ENCODE assay signal across 8 cellular contexts in genomic region chr2:24382363-24383021, GRCh38. TPM values are rescaled to one million over a fixed set of nuclear protein-coding genes. Genes with fewer than 3 reads are reported as not detected.
A peak's percentile ranks its signal among the peaks of the same experiment; 100 is the strongest.
DNase-seq lines count a peak whose midpoint lies in the region; ATAC-seq, FAIRE-seq and TF ChIP-seq lines count a peak whose summit lies in the region.

No MANE protein-coding gene starts in this region.

- no peaks in the 10 kb centered on the region for H3K9me3 Mint-ChIP-seq in Caco-2 (ENCODE audit: unreplicated experiment)

- peak; percentile 73 to 82 for ATAC-seq in activated CD4-positive, CD25-positive, alpha-beta regulatory T cell treated with anti-CD3 and anti-CD28 coated beads, Interleukin-2, amount 50 U/mL, for 24 hours
- ATAC-seq in HepG2 (peak; percentile 84), GM18517 (IDR thresholded peaks at IDR 0.05; ENCODE audit: unreplicated experiment) (no peak)

- H3K27me3 ChIP-seq in Caco-2 (replicated peaks; ENCODE audit: control insufficient read depth, insufficient read depth, low read length) (no peaks in the 10 kb centered on the region), HepG2 (ENCODE audit: control insufficient read depth in 1 of 2, insufficient read depth in 2 of 2, low read length in 2 of 2) (no peaks in the 10 kb centered on the region)

- POLR2A ChIA-PET in Caco-2 (lab: Charles Lee), result no interaction called here
- POLR2A ChIA-PET in HepG2 (lab: Yijun Ruan, JAX), result no interaction called here

- no peaks in the 10 kb centered on the region for H3K79me2 ChIP-seq in HepG2 (ENCODE audit: insufficient read depth, low read length)

- H3K4me1 Mint-ChIP-seq in Caco-2 (ENCODE audit: low read depth, unreplicated experiment), result peaks cover 9% of the 10 kb centered on the region

- peak; percentile 73 to 89 for TF ChIP-seq CTCF in Caco-2 (IDR thresholded peaks at IDR 0.05; ENCODE audit: insufficient read depth in 1 of 2, low read depth in 1 of 2, low read length in 1 of 2, severe bottlenecking in 1 of 2, unreplicated experiment in 1 of 2)
- peak; percentile 67 for TF ChIP-seq CTCF in HepG2 (CRISPR knock-in tag; IDR thresholded peaks at IDR 0.05)

- no peak for FAIRE-seq in HepG2 (lab: Jason Lieb, UNC)

- H3K9ac ChIP-seq in HepG2 (ENCODE audit: insufficient read depth, low read depth, low read length), result no peak overlapping the region

- intact Hi-C loops in Caco-2 (cut with micrococcal nuclease; ENCODE audit: unreplicated experiment) (loop anchor here (1.0 to 5.0 kb wide), 3 partner anchors 70 to 298 kb away; partner anchors contain the start of gene TP53I3), HepG2 (cut with micrococcal nuclease; ENCODE audit: unreplicated experiment) (loop anchor here (5.0 kb wide), 1 partner anchor 155 kb away; no protein-coding TSS in a partner anchor)

- H3K27ac Mint-ChIP-seq in Caco-2 (ENCODE audit: unreplicated experiment), result no peak overlapping the region

- no peak for TF ChIP-seq POLR2A in HepG2 (IDR thresholded peaks at IDR 0.05; ENCODE audit: insufficient read depth in 1 of 2, low read depth in 2 of 2, low read length in 2 of 2)

- 53% methylated on average over 7 of the region's 10 CpGs for WGBS in HepG2 (ENCODE audit: low lambda C conversion rate)

- peaks cover 10% of the 10 kb centered on the region for H3K4me1 ChIP-seq in Caco-2
- peaks cover 11% of the 10 kb centered on the region for H3K4me1 ChIP-seq in HepG2 (ENCODE audit: insufficient read depth, low read length)

- TF ChIP-seq RAD21 in HepG2 (CRISPR knock-in tag; IDR thresholded peaks at IDR 0.05), result no peak

- no peaks in the 10 kb centered on the region for H3K9me3 ChIP-seq in Caco-2
- H3K9me3 ChIP-seq in HepG2 (ENCODE audit: low read length), result no peaks in the 10 kb centered on the region

- peak; percentile 68 to 81 for DNase-seq in Caco-2
- DNase-seq in HCEC 1CT, result peak; percentile 63
- peak; percentile 70 for DNase-seq in NCI-H2227 treated with DMSO at 0.1 percent for 48 hours (lab: John Stamatoyannopoulos, UW)
- DNase-seq in cerebellum (ENCODE audit: low spot score), result peak; percentile 52
- DNase-seq in HepG2 (ENCODE audit: low spot score), result no peak
- DNase-seq in stimulated activated CD4-positive, alpha-beta T cell treated with anti-CD3 and anti-CD28 coated beads, Interleukin-4, amount 100 ng/mL, for 48 hours (ENCODE audit: low read depth in 2 of 2), result peak; percentile 33 to 43

- TF ChIP-seq EP300 in HepG2 (IDR thresholded peaks at IDR 0.05; ENCODE audit: low read depth in 2 of 2, low read length in 2 of 2), result no peak
- no peak for TF ChIP-seq EP300 in HepG2 (CRISPR knock-in tag; IDR thresholded peaks at IDR 0.05; ENCODE audit: borderline replicate concordance)

- CTCF ChIA-PET in Caco-2 (lab: Charles Lee) (no interaction called here), HepG2 (lab: Yijun Ruan, JAX; ENCODE audit: low intra/inter-chr PET ratio, low total read pairs) (no interaction called here)

- in situ Hi-C loops in HepG2 (cut with HindIII; ENCODE audit: extremely low pct_ligation_motif_present, low pct_unique_long_range_greater_than_20kb), result no loop called here

- H3K4me2 ChIP-seq in HepG2 (ENCODE audit: low read depth, low read length), result no peak overlapping the region

- H3K36me3 Mint-ChIP-seq in Caco-2 (ENCODE audit: insufficient read depth, unreplicated experiment), result no peaks in the 10 kb centered on the region

- no peak overlapping the region for H3K4me3 Mint-ChIP-seq in Caco-2 (ENCODE audit: unreplicated experiment)

- no peak overlapping the region for H2AFZ ChIP-seq in HepG2 (ENCODE audit: low read length)

- H3K4me3 ChIP-seq in Caco-2 (ENCODE audit: low read depth, low read length) (no peak overlapping the region), HepG2 (replicated peaks in 1 of 3; ENCODE audit: insufficient read depth in 1 of 3, low read depth in 2 of 3, low read length in 3 of 3) (no peak overlapping the region)

- no peaks in the 10 kb centered on the region for H3K27me3 Mint-ChIP-seq in Caco-2 (ENCODE audit: insufficient read depth, unreplicated experiment)

- BruUV-seq in Caco-2 (replicated peaks; lab: Mats Ljungman, UMichigan) (no TSS peak), HepG2 (replicated peaks; lab: Mats Ljungman, UMichigan) (no TSS peak)

- H3K27ac ChIP-seq in HepG2 (ENCODE audit: extremely low read length, insufficient read depth, low read length), result no peak overlapping the region

- H4K20me1 ChIP-seq in HepG2 (ENCODE audit: insufficient read depth, low read length), result no peaks in the 10 kb centered on the region

- H3K36me3 ChIP-seq in Caco-2 (ENCODE audit: control insufficient read depth, insufficient read depth, low read length) (no peaks in the 10 kb centered on the region), HepG2 (replicated peaks in 1 of 2; ENCODE audit: control insufficient read depth in 1 of 2, insufficient read depth in 2 of 2, low read length in 2 of 2) (no peaks in the 10 kb centered on the region)

TF ChIP-seq in HepG2, 621 proteins besides CTCF, POLR2A, EP300 and RAD21:
- TF ChIP-seq GFI1 (CRISPR knock-in tag; IDR thresholded peaks at IDR 0.05; ENCODE audit: borderline replicate concordance), result no peak
- TF ChIP-seq SMC3 (IDR thresholded peaks at IDR 0.05; ENCODE audit: low read length), result peak; percentile 31; the same call in 1 of the 2 replicates
- TF ChIP-seq STAG1 (CRISPR knock-in tag; IDR thresholded peaks at IDR 0.05), result peak; percentile 65

RNA-seq across cellular contexts. Expression of gene ITSN2, which starts 22.2 kb away (rescaled TPM):
- total RNA-seq in Caco-2 (2022) (42.8 and 49.4 TPM in 2 replicates), cerebellum (17.1 TPM), HepG2 (2016; rRNA removed; fragmentation: Illumina TruSeq; extraction: Trizol) (26.6 and 33.4 TPM in 2 replicates)
- total RNA-seq in HepG2 (2016; cell fraction: cytosol; rRNA removed; fragmentation: Illumina TruSeq; extraction: Trizol; ENCODE audit: low read depth), result 3.5 and 3.9 TPM in 2 replicates
- total RNA-seq in HepG2 (2016; cell fraction: insoluble cytoplasmic fraction; rRNA removed; fragmentation: Illumina TruSeq; extraction: Trizol), result 25.9 and 29.3 TPM in 2 replicates
- 11.7 and 12.0 TPM in 2 replicates for total RNA-seq in HepG2 (2016; cell fraction: membrane; rRNA removed; fragmentation: Illumina TruSeq; extraction: Trizol)
- 31.8 and 37.1 TPM in 2 replicates for total RNA-seq in HepG2 (2016; cell fraction: nucleus; rRNA removed; fragmentation: Illumina TruSeq; extraction: Trizol)
- polyA plus RNA-seq in HepG2 (2011; rRNA removed), result 22.4 and 26.0 TPM in 2 replicates
- 10.9 and 13.6 TPM in 2 replicates for polyA plus RNA-seq in HepG2 (2011; cell fraction: cytosol; rRNA removed)
- 38.3 and 45.6 TPM in 2 replicates for polyA plus RNA-seq in HepG2 (2011; cell fraction: nucleus; rRNA removed)
- 18.4 and 19.9 TPM in 2 replicates for polyA plus RNA-seq in HepG2 (2012)
- 0.83 and 1.1 TPM in 2 replicates for polyA plus RNA-seq in HepG2 (2016; cell fraction: cytosol; fragmentation: Illumina TruSeq; extraction: Trizol; ENCODE audit: low read depth)
- 21.8 and 23.6 TPM in 2 replicates for polyA plus RNA-seq in HepG2 (2016; cell fraction: insoluble cytoplasmic fraction; fragmentation: Illumina TruSeq; extraction: Trizol; ENCODE audit: low read depth)
- polyA plus RNA-seq in HepG2 (2016; cell fraction: membrane; fragmentation: Illumina TruSeq; extraction: Trizol; ENCODE audit: low read depth), result 3.7 and 3.8 TPM in 2 replicates
- 38.0 and 42.0 TPM in 2 replicates for polyA plus RNA-seq in HepG2 (2016; cell fraction: nucleus; fragmentation: Illumina TruSeq; extraction: Trizol; ENCODE audit: insufficient read depth, low read depth)
- 41.6 and 48.2 TPM in 2 replicates for polyA minus RNA-seq in HepG2 (2011; rRNA and poly(A)+ RNA removed; ENCODE audit: low replicate concordance)
- 16.7 and 18.5 TPM in 2 replicates for polyA minus RNA-seq in HepG2 (2011; cell fraction: cytosol; rRNA and poly(A)+ RNA removed)
- 54.3 and 55.9 TPM in 2 replicates for polyA minus RNA-seq in HepG2 (2011; cell fraction: nucleus; rRNA and poly(A)+ RNA removed)
